In the genomic region with DNA sequence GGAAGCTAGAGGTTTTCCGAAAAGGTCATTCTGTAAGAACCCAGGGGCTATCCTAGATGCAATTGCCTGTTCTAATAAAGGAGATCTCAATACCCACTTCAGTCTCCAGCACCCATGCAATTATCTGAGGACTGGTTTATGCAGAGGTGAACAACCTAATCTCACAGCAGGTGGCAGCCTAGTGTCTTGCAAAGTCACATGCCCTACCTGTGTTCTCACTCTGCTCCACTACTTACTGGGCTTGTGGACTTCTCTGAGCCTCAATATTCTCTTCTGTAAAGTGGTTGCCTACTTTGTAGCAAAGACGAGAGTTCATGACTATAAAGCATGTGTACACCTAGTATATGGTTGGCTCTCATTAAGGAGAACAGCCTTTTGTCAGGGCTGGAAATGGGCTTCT, we compare ENCODE assay signal across 8 cellular contexts. TPM values are rescaled to one million over a fixed set of nuclear protein-coding genes. Genes with fewer than 3 reads are reported as not detected.
A peak's percentile ranks its signal among the peaks of the same experiment; 100 is the strongest.
DNase-seq lines count a peak whose midpoint lies in the region; ATAC-seq and TF ChIP-seq lines count a peak whose summit lies in the region.

No MANE protein-coding gene starts in this region.

- ATAC-seq in left cardiac atrium (peak; percentile 47 to 71), HG03045 (IDR thresholded peaks at IDR 0.05; ENCODE audit: unreplicated experiment) (peak; percentile 64), upper lobe of right lung (peak; percentile 90), GM21367 (IDR thresholded peaks at IDR 0.05; ENCODE audit: unreplicated experiment) (no peak)

- no peaks in the 10 kb centered on the region for H3K79me2 ChIP-seq in OCI-LY3 (ENCODE audit: low read length)

- 82 to 92% methylated on average over 2 of the region's 2 CpGs for WGBS in esophagus squamous epithelium, 2 donors

- H3K27ac Mint-ChIP-seq in mesothelial cell of epicardium: no peak overlapping the region

- intact Hi-C loops in left cardiac atrium (cut with DNase I) (no loop called here), esophagus squamous epithelium (cut with DNase I) (no loop called here), upper lobe of right lung (cut with DNase I) (no loop called here)

- peaks cover 6% of the 10 kb centered on the region for H3K4me1 Mint-ChIP-seq in mesothelial cell of epicardium

- H3K9me3 ChIP-seq in right atrium auricular region (no peaks in the 10 kb centered on the region), OCI-LY3 (ENCODE audit: insufficient read depth, low read length) (no peaks in the 10 kb centered on the region), esophagus squamous epithelium (no peaks in the 10 kb centered on the region), upper lobe of right lung (no peaks in the 10 kb centered on the region)

- no peaks in the 10 kb centered on the region for H3K27me3 ChIP-seq in right atrium auricular region
- H3K27me3 ChIP-seq in OCI-LY3 (ENCODE audit: low read depth, low read length): peaks cover 20% of the 10 kb centered on the region
- H3K27me3 ChIP-seq in esophagus squamous epithelium: peaks cover 0 to 14% (median 0%) of the 10 kb centered on the region in 4 donors
- no peaks in the 10 kb centered on the region for H3K27me3 ChIP-seq in upper lobe of right lung

- no peaks in the 10 kb centered on the region for H3K4me1 ChIP-seq in right atrium auricular region
- H3K4me1 ChIP-seq in OCI-LY3 (ENCODE audit: low read length): peaks cover 6% of the 10 kb centered on the region; the same call in 1 of the 2 replicates
- H3K4me1 ChIP-seq in esophagus squamous epithelium: no peaks in the 10 kb centered on the region
- no peaks in the 10 kb centered on the region for H3K4me1 ChIP-seq in upper lobe of right lung

- no peaks in the 10 kb centered on the region for H4K20me1 ChIP-seq in OCI-LY3 (ENCODE audit: insufficient read depth, low read length)

- H3K9ac ChIP-seq in OCI-LY3 (ENCODE audit: low read length): no peak overlapping the region

- H3K4me3 ChIP-seq in right atrium auricular region (no peak overlapping the region), OCI-LY3 (ENCODE audit: low read length) (no peak overlapping the region), esophagus squamous epithelium (no peak overlapping the region), upper lobe of right lung (no peak overlapping the region)

- H3K36me3 ChIP-seq in right atrium auricular region: no peaks in the 10 kb centered on the region
- no peaks in the 10 kb centered on the region for H3K36me3 ChIP-seq in OCI-LY3 (replicated peaks; ENCODE audit: low read depth, low read length)
- H3K36me3 ChIP-seq in esophagus squamous epithelium: no peaks in the 10 kb centered on the region
- H3K36me3 ChIP-seq in upper lobe of right lung: no peaks in the 10 kb centered on the region

- no peaks in the 10 kb centered on the region for H3K9me3 Mint-ChIP-seq in mesothelial cell of epicardium

- no peak overlapping the region for H3K27ac ChIP-seq in right atrium auricular region
- H3K27ac ChIP-seq in OCI-LY3 (ENCODE audit: low read length): no peak overlapping the region
- H3K27ac ChIP-seq in esophagus squamous epithelium: no peak overlapping the region
- no peak overlapping the region for H3K27ac ChIP-seq in upper lobe of right lung

- no peak overlapping the region for H2AFZ ChIP-seq in OCI-LY3 (ENCODE audit: low read depth, low read length)

- no peak for DNase-seq in left cardiac atrium
- no peak for DNase-seq in right atrium auricular region (ENCODE audit: low spot score)
- no peak for DNase-seq in esophagus squamous epithelium (lab: John Stamatoyannopoulos, UW)
- no peak for DNase-seq in upper lobe of right lung
- no peak for DNase-seq in mesothelial cell of epicardium (ENCODE audit: low spot score in 2 of 2, unreplicated experiment in 2 of 2)

- no peak overlapping the region for H3K4me2 ChIP-seq in OCI-LY3 (ENCODE audit: low read length)

- TF ChIP-seq CTCF in right atrium auricular region (IDR thresholded peaks at IDR 0.05) (peak in 1 of 2 donors; percentile 31), OCI-LY3 (IDR thresholded peaks at IDR 0.05; ENCODE audit: low read depth, low read length) (peak; percentile 68), esophagus squamous epithelium (IDR thresholded peaks at IDR 0.05) (peak in 5 of 6 experiments; percentile 24 to 43 (median 37)), upper lobe of right lung (IDR thresholded peaks at IDR 0.05) (peak; percentile 39), mesothelial cell of epicardium (IDR thresholded peaks at IDR 0.05; ENCODE audit: unreplicated experiment) (no peak)

- no peak for TF ChIP-seq POLR2A in esophagus squamous epithelium (IDR thresholded peaks at IDR 0.05)

- H3K36me3 Mint-ChIP-seq in mesothelial cell of epicardium: no peaks in the 10 kb centered on the region

- no peak overlapping the region for H3K4me3 Mint-ChIP-seq in mesothelial cell of epicardium

- peaks cover 12% of the 10 kb centered on the region for H3K27me3 Mint-ChIP-seq in mesothelial cell of epicardium (ENCODE audit: low read depth)

RNA-seq across cellular contexts. Expression of a gene that starts 21.0 kb away (rescaled TPM):
- total RNA-seq in left cardiac atrium (10 to 100 TPM; 19.4 to 21.0 TPM), right atrium auricular region (10 to 100 TPM; 13.7 to 32.0 TPM), esophagus squamous epithelium (10 to 100 TPM in 2 of 4 donors, 1 to 10 TPM in 2; 1.6 to 23.7 (median 7.7) TPM), upper lobe of right lung (13.7 TPM), mesothelial cell of epicardium (17.5 to 20.3 TPM (median 19.7 TPM) in 3 replicates)

RNA-seq across cellular contexts. Expression of a gene that starts 52.8 kb away (rescaled TPM):
- total RNA-seq in left cardiac atrium (1 to 10 TPM in 1 of 2 donors, under 1 TPM in 1; 0.31 to 3.5 TPM), right atrium auricular region (1 to 10 TPM; 1.3 to 2.8 TPM), esophagus squamous epithelium (not detected), upper lobe of right lung (0.87 TPM), mesothelial cell of epicardium (0.27 to 0.34 TPM in 2 of 3 replicates, not detected in the other)
